In the genomic region with DNA sequence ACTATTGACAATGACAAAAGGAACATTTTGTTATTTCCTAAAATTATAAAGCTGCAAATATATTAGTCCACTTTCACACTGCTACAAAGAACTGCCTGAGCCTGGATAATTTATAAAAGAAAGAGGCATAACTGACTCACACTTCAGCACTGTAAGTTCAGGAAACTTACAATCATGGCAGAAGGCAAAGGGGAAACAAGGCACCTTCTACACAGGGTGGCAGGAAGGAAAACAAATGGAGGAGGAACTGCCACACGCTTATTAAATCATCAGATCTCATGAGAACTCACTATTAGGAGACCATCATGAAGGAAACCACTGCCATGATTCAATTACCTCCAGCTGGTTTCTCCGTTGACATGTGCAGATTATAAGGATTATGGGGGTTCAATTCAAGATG, we compare ENCODE assay signal across 28 cellular contexts.
"Had no signal": no experiment of that assay in that cellular context is flagged by ENCODE, and none has a peak within 500 bp of the region (broad histone marks: within the 10 kb centered on the region; RNA-seq: fewer than 3 reads in every experiment).

No MANE protein-coding gene starts in this region.

- H3K36me3 ChIP-seq: esophagus muscularis mucosa, gastrocnemius medialis, heart right ventricle, WERI-Rb-1 had no signal

- H3K27ac ChIP-seq: esophagus muscularis mucosa, foreskin keratinocyte, gastrocnemius medialis, heart right ventricle, hepatocyte, WERI-Rb-1 had no signal

- H3K27me3 ChIP-seq: esophagus muscularis mucosa, foreskin keratinocyte, gastrocnemius medialis, heart right ventricle, hepatocyte had no signal

- DNase-seq: activated B cell treated with CpG ODN at 0.5 μM for 24 hours; activated CD4-positive, alpha-beta T cell treated with anti-CD3 and anti-CD28 coated beads for 48 hours; activated CD4-positive, alpha-beta T cell treated with anti-CD3 and anti-CD28 coated beads, Interleukin-2, amount 50 U/mL, for 1 hour; activated CD4-positive, alpha-beta T cell treated with anti-CD3 and anti-CD28 coated beads, Interleukin-2, amount 50 U/mL, for 48 hours; activated CD8-positive, alpha-beta memory T cell treated with anti-CD3 and anti-CD28 coated beads for 24 hours; activated CD8-positive, alpha-beta T cell treated with anti-CD3 and anti-CD28 coated beads for 36 hours; activated effector memory CD4-positive, alpha-beta T cell treated with Interleukin-2 at 50 U/mL for 16 hours; activated gamma-delta T cell treated with Interleukin-2 at 50 U/mL for 16 hours; activated naive CD4-positive, alpha-beta T cell treated with anti-CD3 and anti-CD28 coated beads, Interleukin-2, amount 50 U/mL, for 16 hours; activated naive CD4-positive, alpha-beta T cell treated with Interleukin-2 at 50 U/mL for 16 hours; activated T-cell treated with anti-CD3 and anti-CD28 coated beads, Interleukin-2, amount 50 U/mL, for 4 hours; amniotic stem cell; anterior cingulate cortex; caudate nucleus; cortex of kidney; effector CD8-positive, alpha-beta T cell; endodermal cell; erythroblast; foreskin keratinocyte; gastrocnemius medialis; heart right ventricle; T-helper 17 cell; T1000; WERI-Rb-1 had no signal

- H3K9me3 ChIP-seq: esophagus muscularis mucosa, gastrocnemius medialis, heart right ventricle had no signal

- H3K4me3 ChIP-seq: esophagus muscularis mucosa, gastrocnemius medialis, heart right ventricle, hepatocyte had no signal

- H3K4me1 ChIP-seq: esophagus muscularis mucosa, foreskin keratinocyte, gastrocnemius medialis, heart right ventricle had no signal

- ATAC-seq: activated CD4-positive, CD25-positive, alpha-beta regulatory T cell treated with anti-CD3 and anti-CD28 coated beads, Interleukin-2, amount 50 U/mL, for 24 hours; activated CD8-positive, alpha-beta T cell treated with anti-CD3 and anti-CD28 coated beads for 36 hours; activated T-cell treated with anti-CD3 and anti-CD28 coated beads, Interleukin-2, amount 50 U/mL, for 4 hours; activated T-helper 17 cell treated with anti-CD3 and anti-CD28 coated beads, Interleukin-2, amount 50 U/mL, for 72 hours; foreskin keratinocyte; gastrocnemius medialis; heart right ventricle; T-helper 17 cell had no signal
